1 cellular context compared by ENCODE assay signal in genomic region chr5:34553544-34553943, GRCh38.
TF ChIP-seq lines count a peak whose summit lies in the region.

No MANE protein-coding gene starts in this region.

TF ChIP-seq in K562, 482 proteins besides CTCF, POLR2A, EP300 and RAD21 (continued from another document and continues in another):
- TF ChIP-seq FOXP4 (CRISPR knock-in tag; IDR thresholded peaks at IDR 0.05; ENCODE audit: borderline replicate concordance) (no peak), EZH2 (IDR thresholded peaks at IDR 0.05; ENCODE audit: borderline replicate concordance, low read depth, low read length) (no peak), TBP (optimal IDR thresholded peaks at IDR 0.05; ENCODE audit: low read depth, low read length) (no peak), ELK3 (CRISPR knock-in tag; IDR thresholded peaks at IDR 0.05) (no peak), SMARCE1 (IDR thresholded peaks at IDR 0.05) (peak; percentile 56; the same call in 1 of the 2 replicates), TFAM (CRISPR knock-in tag; conservative IDR thresholded peaks at IDR 0.05) (no peak), SRF (CRISPR knock-in tag; IDR thresholded peaks at IDR 0.05) (no peak), GABPA (tag; conservative IDR thresholded peaks at IDR 0.05; ENCODE audit: low read depth) (no peak), TAL1 (IDR thresholded peaks at IDR 0.05) (peak; percentile 80), NFIC (IDR thresholded peaks at IDR 0.05) (peak; percentile 66), JUNB (CRISPR knock-in tag; conservative IDR thresholded peaks at IDR 0.05) (no peak), TCFL5 (CRISPR knock-in tag; conservative IDR thresholded peaks at IDR 0.05) (no peak), ZNF592 (IDR thresholded peaks at IDR 0.05) (peak; percentile 34; the same call in 1 of the 2 replicates), VEZF1 (CRISPR knock-in tag; IDR thresholded peaks at IDR 0.05) (peak; percentile 28; the same call in 1 of the 2 replicates), CCAR2 (IDR thresholded peaks at IDR 0.05; ENCODE audit: low read depth, low read length) (no peak), HNRNPK (IDR thresholded peaks at IDR 0.05; ENCODE audit: low read depth, low read length, poor library complexity, severe bottlenecking) (no peak), CEBPZ (IDR thresholded peaks at IDR 0.05; ENCODE audit: borderline replicate concordance, low read depth, low read length) (no peak), PHF20 (IDR thresholded peaks at IDR 0.05; ENCODE audit: partially characterized antibody) (no peak), FOXK1 (CRISPR knock-in tag; IDR thresholded peaks at IDR 0.05; ENCODE audit: borderline replicate concordance) (no peak), NFIX (CRISPR knock-in tag; IDR thresholded peaks at IDR 0.05; ENCODE audit: low read depth) (no peak), CHD4 (IDR thresholded peaks at IDR 0.05; ENCODE audit: insufficient read depth, insufficient replicate concordance, low read depth, low read length, poor library complexity, severe bottlenecking) (no peak), EHMT2 (IDR thresholded peaks at IDR 0.05) (0 out of 2 replicates have a peak, but pooled peaks have one; percentile 27), MTA1 (IDR thresholded peaks at IDR 0.05; ENCODE audit: borderline replicate concordance) (no peak), NCOA1 (IDR thresholded peaks at IDR 0.05; ENCODE audit: low read depth) (peak; percentile 33; the same call in 1 of the 2 replicates), NCOA4 (IDR thresholded peaks at IDR 0.05; ENCODE audit: partially characterized antibody) (no peak), PML (IDR thresholded peaks at IDR 0.05; ENCODE audit: low read length) (0 out of 2 replicates have a peak, but pooled peaks have one; percentile 30), ARID2 (IDR thresholded peaks at IDR 0.05) (no peak), RFX5 (IDR thresholded peaks at IDR 0.05; ENCODE audit: low read depth, low read length) (no peak), ZNF121 (CRISPR knock-in tag; conservative IDR thresholded peaks at IDR 0.05) (no peak), ARNT (IDR thresholded peaks at IDR 0.05) (0 out of 4 replicates have a peak, but pooled peaks of 1 of the 2 experiments have one; percentile 30), ZNF75A (CRISPR knock-in tag; IDR thresholded peaks at IDR 0.05) (no peak), RERE (CRISPR knock-in tag; IDR thresholded peaks at IDR 0.05; ENCODE audit: borderline replicate concordance) (no peak), DNMT1 (IDR thresholded peaks at IDR 0.05) (no peak), HDAC2 (IDR thresholded peaks at IDR 0.05) (peak; percentile 67; the same call in 1 of the 2 replicates)
- TF ChIP-seq, protein P1, sequence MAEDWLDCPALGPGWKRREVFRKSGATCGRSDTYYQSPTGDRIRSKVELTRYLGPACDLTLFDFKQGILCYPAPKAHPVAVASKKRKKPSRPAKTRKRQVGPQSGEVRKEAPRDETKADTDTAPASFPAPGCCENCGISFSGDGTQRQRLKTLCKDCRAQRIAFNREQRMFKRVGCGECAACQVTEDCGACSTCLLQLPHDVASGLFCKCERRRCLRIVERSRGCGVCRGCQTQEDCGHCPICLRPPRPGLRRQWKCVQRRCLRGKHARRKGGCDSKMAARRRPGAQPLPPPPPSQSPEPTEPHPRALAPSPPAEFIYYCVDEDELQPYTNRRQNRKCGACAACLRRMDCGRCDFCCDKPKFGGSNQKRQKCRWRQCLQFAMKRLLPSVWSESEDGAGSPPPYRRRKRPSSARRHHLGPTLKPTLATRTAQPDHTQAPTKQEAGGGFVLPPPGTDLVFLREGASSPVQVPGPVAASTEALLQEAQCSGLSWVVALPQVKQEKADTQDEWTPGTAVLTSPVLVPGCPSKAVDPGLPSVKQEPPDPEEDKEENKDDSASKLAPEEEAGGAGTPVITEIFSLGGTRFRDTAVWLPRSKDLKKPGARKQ (CRISPR knock-in tag; IDR thresholded peaks at IDR 0.05), result no peak
- TF ChIP-seq, protein P2, sequence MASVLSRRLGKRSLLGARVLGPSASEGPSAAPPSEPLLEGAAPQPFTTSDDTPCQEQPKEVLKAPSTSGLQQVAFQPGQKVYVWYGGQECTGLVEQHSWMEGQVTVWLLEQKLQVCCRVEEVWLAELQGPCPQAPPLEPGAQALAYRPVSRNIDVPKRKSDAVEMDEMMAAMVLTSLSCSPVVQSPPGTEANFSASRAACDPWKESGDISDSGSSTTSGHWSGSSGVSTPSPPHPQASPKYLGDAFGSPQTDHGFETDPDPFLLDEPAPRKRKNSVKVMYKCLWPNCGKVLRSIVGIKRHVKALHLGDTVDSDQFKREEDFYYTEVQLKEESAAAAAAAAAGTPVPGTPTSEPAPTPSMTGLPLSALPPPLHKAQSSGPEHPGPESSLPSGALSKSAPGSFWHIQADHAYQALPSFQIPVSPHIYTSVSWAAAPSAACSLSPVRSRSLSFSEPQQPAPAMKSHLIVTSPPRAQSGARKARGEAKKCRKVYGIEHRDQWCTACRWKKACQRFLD (CRISPR knock-in tag; IDR thresholded peaks at IDR 0.05), result peak; percentile 53; the same call in 1 of the 2 replicates
